In the genomic region with DNA sequence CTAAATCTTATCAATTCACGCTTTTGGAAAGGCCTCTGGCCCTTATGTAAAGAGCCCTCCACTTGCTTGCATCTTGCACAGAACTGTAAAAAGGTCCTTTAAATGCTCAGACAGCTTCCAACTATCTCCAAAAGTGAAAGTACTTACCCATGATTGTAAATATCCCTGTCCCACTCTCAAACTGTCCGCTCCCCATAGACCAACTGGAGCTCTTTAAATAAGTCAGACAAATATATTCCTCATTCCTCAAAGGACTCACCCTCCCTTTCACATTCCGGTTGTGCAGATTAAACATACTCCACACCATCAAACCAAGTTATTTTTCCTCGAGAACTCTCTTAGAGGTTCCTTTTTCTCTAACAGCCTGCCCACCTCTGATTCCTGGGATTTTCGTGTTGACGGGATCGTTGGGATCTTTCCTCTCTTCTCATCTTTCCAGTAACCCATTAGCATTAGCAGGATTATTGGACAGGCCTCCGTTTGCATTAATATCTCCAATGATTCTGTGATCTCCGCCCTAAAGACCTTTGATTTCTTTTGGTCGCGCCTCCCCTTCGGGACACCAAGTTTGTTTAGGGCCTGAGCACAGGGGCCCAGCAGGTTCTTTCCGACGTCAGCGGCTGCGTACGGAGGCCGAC, we compare ENCODE assay signal across 9 cellular contexts. TPM values are rescaled to one million over a fixed set of nuclear protein-coding genes. Genes with fewer than 3 reads are reported as not detected.
A peak's percentile ranks its signal among the peaks of the same experiment; 100 is the strongest.
DNase-seq lines count a peak whose midpoint lies in the region; ATAC-seq and TF ChIP-seq lines count a peak whose summit lies in the region.
"Had no signal": no experiment of that assay in that cellular context is flagged by ENCODE, and none has a peak within 500 bp of the region (broad histone marks: within the 10 kb centered on the region; RNA-seq: fewer than 3 reads in every experiment).

No MANE protein-coding gene starts in this region.

- TF ChIP-seq EP300 in sigmoid colon (IDR thresholded peaks at IDR 0.05), result no peak

- H3K4me3 ChIP-seq in sigmoid colon, result peak overlapping the region; percentile 68 to 92 (median 74)

- no peak for TF ChIP-seq CTCF in 22Rv1 (IDR thresholded peaks at IDR 0.05)
- TF ChIP-seq CTCF in WTC11 (IDR thresholded peaks at IDR 0.05), result no peak
- TF ChIP-seq CTCF in sigmoid colon (IDR thresholded peaks at IDR 0.05), result no peak

- H3K4me1 ChIP-seq in sigmoid colon, result peaks cover 0 to 31% (median 22%) of the 10 kb centered on the region in 4 donors

- no peaks in the 10 kb centered on the region for H3K9me3 Mint-ChIP-seq in WTC11
- no peaks in the 10 kb centered on the region for H3K9me3 Mint-ChIP-seq in activated T-cell treated with anti-CD3 and anti-CD28 coated beads, Interleukin-2, amount 50 U/mL, for 24 hours
- H3K9me3 Mint-ChIP-seq: nephron had no signal

- H3K4me1 Mint-ChIP-seq in WTC11, result peaks cover 4% of the 10 kb centered on the region
- H3K4me1 Mint-ChIP-seq in activated T-cell treated with anti-CD3 and anti-CD28 coated beads, Interleukin-2, amount 50 U/mL, for 24 hours (ENCODE audit: low read depth), result peaks cover 9% of the 10 kb centered on the region

- intact Hi-C loops in left ventricle myocardium superior (cut with micrococcal nuclease) (no loop called here), sigmoid colon (cut with DNase I) (loop anchor here (2.0 kb wide), 1 partner anchor 86 kb away; a partner anchor contains a TSS)

- H3K36me3 ChIP-seq in sigmoid colon, result no peaks in the 10 kb centered on the region

- CTCF ChIA-PET in WTC11 (lab: Charles Lee), result interaction anchor here (1.6 kb wide), 1 partner anchor 247 kb away, joined by 4 read pairs; no protein-coding TSS in a partner anchor

- H3K27me3 ChIP-seq in sigmoid colon, result no peaks in the 10 kb centered on the region

- no peak for DNase-seq in WTC11 (ENCODE audit: low spot score)
- peak; percentile 73 for DNase-seq in left ventricle myocardium superior
- no peak for DNase-seq in sigmoid colon
- no peak for DNase-seq in activated T-cell treated with anti-CD3 and anti-CD28 coated beads, Interleukin-2, amount 50 U/mL, for 24 hours

- H3K27ac ChIP-seq in 22Rv1 (peak overlapping the region; percentile 94), sigmoid colon (peak overlapping the region; percentile 85 to 91 (median 87))

- WGBS in sigmoid colon, 2 donors, result 1 to 3% methylated on average over 18 of the region's 18 CpGs

- H3K4me3 Mint-ChIP-seq in WTC11, result no peak overlapping the region
- no peak overlapping the region for H3K4me3 Mint-ChIP-seq in activated T-cell treated with anti-CD3 and anti-CD28 coated beads, Interleukin-2, amount 50 U/mL, for 24 hours
- H3K4me3 Mint-ChIP-seq: nephron had no signal

- TF ChIP-seq POLR2A in GM18505 (IDR thresholded peaks at IDR 0.05; ENCODE audit: borderline replicate concordance, extremely low read depth, insufficient read depth, insufficient read length) (no peak), sigmoid colon (IDR thresholded peaks at IDR 0.05) (no peak)

- POLR2A ChIA-PET in WTC11 (lab: Charles Lee), result interaction anchor here (0.6 to 1.5 kb wide), 3 partner anchors 145 to 306 kb away, joined by 3 read pairs; a partner anchor contains a TSS

- H3K36me3 Mint-ChIP-seq in WTC11, result no peaks in the 10 kb centered on the region
- H3K36me3 Mint-ChIP-seq in activated T-cell treated with anti-CD3 and anti-CD28 coated beads, Interleukin-2, amount 50 U/mL, for 24 hours (ENCODE audit: low read depth), result no peaks in the 10 kb centered on the region

- ATAC-seq in GM18505 (IDR thresholded peaks at IDR 0.05; ENCODE audit: unreplicated experiment), result peak; percentile 18
- peak; percentile 13 for ATAC-seq in HG03280 (IDR thresholded peaks at IDR 0.05; ENCODE audit: unreplicated experiment)
- ATAC-seq in WTC11, result no peak; the same call in 1 of the 2 replicates
- ATAC-seq in left ventricle myocardium superior, result peak; percentile 65
- no peak for ATAC-seq in HG02970 (IDR thresholded peaks at IDR 0.05; ENCODE audit: low FRiP score, unreplicated experiment)

- no peak overlapping the region for H3K27ac Mint-ChIP-seq in WTC11
- no peak overlapping the region for H3K27ac Mint-ChIP-seq in activated T-cell treated with anti-CD3 and anti-CD28 coated beads, Interleukin-2, amount 50 U/mL, for 24 hours
- H3K27ac Mint-ChIP-seq: nephron had no signal

- no peaks in the 10 kb centered on the region for H3K27me3 Mint-ChIP-seq in WTC11 (ENCODE audit: low read depth)
- H3K27me3 Mint-ChIP-seq in activated T-cell treated with anti-CD3 and anti-CD28 coated beads, Interleukin-2, amount 50 U/mL, for 24 hours, result peaks cover 6% of the 10 kb centered on the region

- H3K9me3 ChIP-seq in sigmoid colon, result no peaks in the 10 kb centered on the region

TF ChIP-seq in WTC11, 78 proteins besides CTCF, POLR2A, EP300 and RAD21:
- TF ChIP-seq, protein P1, sequence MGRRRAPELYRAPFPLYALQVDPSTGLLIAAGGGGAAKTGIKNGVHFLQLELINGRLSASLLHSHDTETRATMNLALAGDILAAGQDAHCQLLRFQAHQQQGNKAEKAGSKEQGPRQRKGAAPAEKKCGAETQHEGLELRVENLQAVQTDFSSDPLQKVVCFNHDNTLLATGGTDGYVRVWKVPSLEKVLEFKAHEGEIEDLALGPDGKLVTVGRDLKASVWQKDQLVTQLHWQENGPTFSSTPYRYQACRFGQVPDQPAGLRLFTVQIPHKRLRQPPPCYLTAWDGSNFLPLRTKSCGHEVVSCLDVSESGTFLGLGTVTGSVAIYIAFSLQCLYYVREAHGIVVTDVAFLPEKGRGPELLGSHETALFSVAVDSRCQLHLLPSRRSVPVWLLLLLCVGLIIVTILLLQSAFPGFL (CRISPR knock-in tag; IDR thresholded peaks at IDR 0.05; ENCODE audit: borderline replicate concordance), result no peak
- no peak for TF ChIP-seq NFYB (CRISPR knock-in tag; conservative IDR thresholded peaks at IDR 0.05; ENCODE audit: low read depth)
- TF ChIP-seq, protein P2, sequence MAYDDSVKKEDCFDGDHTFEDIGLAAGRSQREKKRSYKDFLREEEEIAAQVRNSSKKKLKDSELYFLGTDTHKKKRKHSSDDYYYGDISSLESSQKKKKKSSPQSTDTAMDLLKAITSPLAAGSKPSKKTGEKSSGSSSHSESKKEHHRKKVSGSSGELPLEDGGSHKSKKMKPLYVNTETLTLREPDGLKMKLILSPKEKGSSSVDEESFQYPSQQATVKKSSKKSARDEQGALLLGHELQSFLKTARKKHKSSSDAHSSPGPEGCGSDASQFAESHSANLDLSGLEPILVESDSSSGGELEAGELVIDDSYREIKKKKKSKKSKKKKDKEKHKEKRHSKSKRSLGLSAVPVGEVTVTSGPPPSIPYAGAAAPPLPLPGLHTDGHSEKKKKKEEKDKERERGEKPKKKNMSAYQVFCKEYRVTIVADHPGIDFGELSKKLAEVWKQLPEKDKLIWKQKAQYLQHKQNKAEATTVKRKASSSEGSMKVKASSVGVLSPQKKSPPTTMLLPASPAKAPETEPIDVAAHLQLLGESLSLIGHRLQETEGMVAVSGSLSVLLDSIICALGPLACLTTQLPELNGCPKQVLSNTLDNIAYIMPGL (CRISPR knock-in tag; IDR thresholded peaks at IDR 0.05), result 0 out of 2 replicates have a peak, but pooled peaks have one; percentile 36

RNA-seq across cellular contexts. Expression of a gene that starts 0.8 kb away (rescaled TPM):
- total RNA-seq in WTC11 (2021), result 33.4 to 33.8 TPM (median 33.7 TPM) in 3 replicates
- total RNA-seq in left ventricle myocardium superior, result 45.8 TPM
- 10 to 100 TPM; 44.8 to 70.1 (median 54.5) TPM for total RNA-seq in sigmoid colon
- polyA plus RNA-seq in sigmoid colon, result 10 to 100 TPM in 2 of 3 donors, 1 to 10 TPM in 1; 9.7 to 25.3 (median 13.2) TPM

Comparison
In these comparisons a context has a peak if more than half of its experiments do, and no peak if none do; other contexts are left out.
1. ATAC-seq: peak in GM18505 (single experiment), HG03280 (single experiment) and left ventricle myocardium superior (single experiment); none in WTC11 (single experiment) and HG02970 (single experiment).